ENCODE assay signal across 1 cellular context in genomic region chr10:132331259-132331955, GRCh38.
TF ChIP-seq lines count a peak whose summit lies in the region.

No MANE protein-coding gene starts in this region.

TF ChIP-seq in K562, 482 proteins besides CTCF, POLR2A, EP300 and RAD21 (continued from another document):
- TF ChIP-seq POLR2G (IDR thresholded peaks at IDR 0.05; ENCODE audit: low read depth, low read length) (peak; percentile 79), BCOR (IDR thresholded peaks at IDR 0.05) (no peak), SMAD1 (IDR thresholded peaks at IDR 0.05; ENCODE audit: low read depth, low read length, partially characterized antibody) (peak; percentile 35), POLR2AphosphoS5 (IDR thresholded peaks at IDR 0.05; ENCODE audit: control insufficient read depth, insufficient read depth, low read depth, low read length) (peak; percentile 64; the same call in 1 of the 2 replicates)
- TF ChIP-seq, protein P1, sequence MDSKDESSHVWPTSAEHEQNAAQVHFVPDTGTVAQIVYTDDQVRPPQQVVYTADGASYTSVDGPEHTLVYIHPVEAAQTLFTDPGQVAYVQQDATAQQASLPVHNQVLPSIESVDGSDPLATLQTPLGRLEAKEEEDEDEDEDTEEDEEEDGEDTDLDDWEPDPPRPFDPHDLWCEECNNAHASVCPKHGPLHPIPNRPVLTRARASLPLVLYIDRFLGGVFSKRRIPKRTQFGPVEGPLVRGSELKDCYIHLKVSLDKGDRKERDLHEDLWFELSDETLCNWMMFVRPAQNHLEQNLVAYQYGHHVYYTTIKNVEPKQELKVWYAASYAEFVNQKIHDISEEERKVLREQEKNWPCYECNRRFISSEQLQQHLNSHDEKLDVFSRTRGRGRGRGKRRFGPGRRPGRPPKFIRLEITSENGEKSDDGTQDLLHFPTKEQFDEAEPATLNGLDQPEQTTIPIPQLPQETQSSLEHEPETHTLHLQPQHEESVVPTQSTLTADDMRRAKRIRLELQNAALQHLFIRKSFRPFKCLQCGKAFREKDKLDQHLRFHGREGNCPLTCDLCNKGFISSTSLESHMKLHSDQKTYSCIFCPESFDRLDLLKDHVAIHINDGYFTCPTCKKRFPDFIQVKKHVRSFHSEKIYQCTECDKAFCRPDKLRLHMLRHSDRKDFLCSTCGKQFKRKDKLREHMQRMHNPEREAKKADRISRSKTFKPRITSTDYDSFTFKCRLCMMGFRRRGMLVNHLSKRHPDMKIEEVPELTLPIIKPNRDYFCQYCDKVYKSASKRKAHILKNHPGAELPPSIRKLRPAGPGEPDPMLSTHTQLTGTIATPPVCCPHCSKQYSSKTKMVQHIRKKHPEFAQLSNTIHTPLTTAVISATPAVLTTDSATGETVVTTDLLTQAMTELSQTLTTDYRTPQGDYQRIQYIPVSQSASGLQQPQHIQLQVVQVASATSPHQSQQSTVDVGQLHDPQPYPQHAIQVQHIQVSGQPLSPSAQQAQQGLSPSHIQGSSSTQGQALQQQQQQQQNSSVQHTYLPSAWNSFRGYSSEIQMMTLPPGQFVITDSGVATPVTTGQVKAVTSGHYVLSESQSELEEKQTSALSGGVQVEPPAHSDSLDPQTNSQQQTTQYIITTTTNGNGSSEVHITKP (IDR thresholded peaks at IDR 0.05; ENCODE audit: partially characterized antibody): peak; percentile 47
TF ChIP-seq in K562: peak in this region for 23.
